Comparison of ENCODE assay signal across 9 cellular contexts in genomic region chr13:112710855-112711527, GRCh38. TPM values are rescaled to one million over a fixed set of nuclear protein-coding genes. Genes with fewer than 3 reads are reported as not detected.
DNase-seq lines count a peak whose midpoint lies in the region; ATAC-seq and TF ChIP-seq lines count a peak whose summit lies in the region.
"Had no signal": no experiment of that assay in that cellular context is flagged by ENCODE, and none has a peak within 500 bp of the region (broad histone marks: within the 10 kb centered on the region; RNA-seq: fewer than 3 reads in every experiment).

No MANE protein-coding gene starts in this region.

- H3K27ac ChIP-seq in HUES6 (ENCODE audit: low read depth, low read length) (peak overlapping the region; percentile 36; the same call in 1 of the 2 replicates), lower lobe of right lung (peak overlapping the region; percentile 76), stomach (peak overlapping the region; percentile 80 to 92 (median 86))

- peak overlapping the region; percentile 28; the same call in 1 of the 2 replicates for H3K4me3 ChIP-seq in HUES6 (ENCODE audit: low read depth, low read length)
- peak overlapping the region; percentile 9 for H3K4me3 ChIP-seq in lower lobe of right lung
- peak overlapping the region in 2 of 4 donors; percentile 2 to 7 for H3K4me3 ChIP-seq in stomach

- TF ChIP-seq POLR2A in stomach (IDR thresholded peaks at IDR 0.05), result no peak

- no peak for TF ChIP-seq EP300 in stomach (IDR thresholded peaks at IDR 0.05)

- H3K27me3 ChIP-seq in HUES6 (ENCODE audit: control insufficient read depth, insufficient read depth, low read length) (no peaks in the 10 kb centered on the region), lower lobe of right lung (ENCODE audit: low read depth) (no peaks in the 10 kb centered on the region), stomach (no peaks in the 10 kb centered on the region)

- DNase-seq in dermis blood vessel endothelial cell, result peak; percentile 69
- no peak for DNase-seq in lower lobe of right lung
- DNase-seq in stomach, result no peak
- no peak for DNase-seq in OCI-M1 (lab: John Stamatoyannopoulos, UW)
- no peak for DNase-seq in DMS79 treated with DMSO at 0.1 percent for 48 hours (lab: John Stamatoyannopoulos, UW)
- DNase-seq in HCEC 1CT, result no peak
- DNase-seq in activated CD8-positive, alpha-beta memory T cell treated with anti-CD3 and anti-CD28 coated beads, Interleukin-2, amount 50 U/mL, for 4 hours, result no peak
- DNase-seq: activated CD4-positive, alpha-beta T cell treated with anti-CD3 and anti-CD28 coated beads, Interleukin-2, amount 10 ng/mL, durations not matched to agents 7 days and 5 days had no signal

- ATAC-seq in lower lobe of right lung, result no peak

- H3K9me3 ChIP-seq in HUES6 (ENCODE audit: control insufficient read depth, insufficient read depth, low read depth, low read length) (peaks cover 6% of the 10 kb centered on the region; the same call in 1 of the 2 replicates), lower lobe of right lung (no peaks in the 10 kb centered on the region), stomach (no peaks in the 10 kb centered on the region)

- H3K4me1 ChIP-seq in HUES6 (ENCODE audit: control insufficient read depth, insufficient read depth, low read length) (peaks cover 27% of the 10 kb centered on the region), lower lobe of right lung (peaks cover 48% of the 10 kb centered on the region), stomach (peaks cover 23 to 32% (median 27%) of the 10 kb centered on the region in 4 donors)

- TF ChIP-seq CTCF in lower lobe of right lung (IDR thresholded peaks at IDR 0.05) (no peak), stomach (IDR thresholded peaks at IDR 0.05) (no peak)

- intact Hi-C loops in lower lobe of right lung (cut with DNase I), result no loop called here
- intact Hi-C loops in stomach (cut with DNase I; ENCODE audit: low total_unique reads), result no loop called here

- H3K9ac ChIP-seq in HUES6 (ENCODE audit: low read length), result peak overlapping the region; percentile 51

- H3K36me3 ChIP-seq in HUES6 (ENCODE audit: control insufficient read depth, insufficient read depth, low read length) (no peaks in the 10 kb centered on the region), lower lobe of right lung (no peaks in the 10 kb centered on the region), stomach (no peaks in the 10 kb centered on the region)

- 82 to 88% (median 85%) methylated on average over 15 to 22 of the region's 22 CpGs for WGBS in stomach, 5 donors

RNA-seq across cellular contexts. Expression of gene ATP11A, which starts 21.2 kb away (rescaled TPM):
- total RNA-seq in dermis blood vessel endothelial cell (32.0 and 41.7 TPM in 2 replicates), lower lobe of right lung (281 TPM), stomach (10 to 100 TPM in 4 of 5 donors, 1 to 10 TPM in 1; 9.9 to 70.9 (median 17.8) TPM)
- 1 to 10 TPM; 1.1 to 2.5 (median 1.3) TPM for polyA plus RNA-seq in stomach

Comparison
In these comparisons a context has a peak if more than half of its experiments do, and no peak if none do; other contexts are left out.
1. H3K27ac ChIP-seq: peak in every context shown above with its lines; median percentile 86 in stomach; 76 in lower lobe of right lung; 36 in HUES6.